In genomic region chr7:104804696-104805095, GRCh38 we compare ENCODE assay signal across 20 cellular contexts.
"Had no signal": no experiment of that assay in that cellular context is flagged by ENCODE, and none has a peak within 500 bp of the region (broad histone marks: within the 10 kb centered on the region; RNA-seq: fewer than 3 reads in every experiment).

No MANE protein-coding gene starts in this region.

- DNase-seq: islet precursor cell; left ventricle myocardium inferior; mucosa of descending colon; naive thymus-derived CD4-positive, alpha-beta T cell; ovary; right lobe of liver; stimulated activated CD4-positive, alpha-beta T cell treated with anti-CD3 and anti-CD28 coated beads, Interleukin-1b, Interleukin-23, amount 100 ng/mL, for 48 hours; stimulated activated CD4-positive, alpha-beta T cell treated with anti-CD3 and anti-CD28 coated beads, Interleukin-2, amount 100 ng/mL, for 48 hours; stimulated activated CD4-positive, alpha-beta T cell treated with anti-CD3 and anti-CD28 coated beads, Interleukin-4, amount 100 ng/mL, for 4 hours; stimulated activated CD8-positive, alpha-beta memory T cell treated with anti-CD3 and anti-CD28 coated beads, Interleukin-4, amount 100 ng/mL, for 48 hours; stimulated activated naive CD4-positive, alpha-beta T cell treated with Interleukin-2 at 50 U/mL for 16 hours; stimulated activated naive CD8-positive, alpha-beta T cell treated with anti-CD3 and anti-CD28 coated beads, Interleukin-15, amount 100 ng/mL, for 72 hours; tibial artery; trophoblast cell; upper lobe of right lung had no signal

- H3K4me3 ChIP-seq: hepatocyte, left ventricle myocardium inferior, lung, mucosa of descending colon, ovary, right atrium auricular region, right lobe of liver, smooth muscle cell, thoracic aorta, tibial artery, upper lobe of right lung had no signal

- H3K27ac ChIP-seq: hepatocyte, left ventricle myocardium inferior, ovary, right atrium auricular region, right lobe of liver, thoracic aorta, tibial artery, upper lobe of right lung had no signal
